16 cellular contexts compared by ENCODE assay signal in genomic region chr11:116109228-116109627, GRCh38.
DNase-seq lines count a peak whose midpoint lies in the region; ATAC-seq, FAIRE-seq and TF ChIP-seq lines count a peak whose summit lies in the region.
"Had no signal": no experiment of that assay in that cellular context is flagged by ENCODE, and none has a peak within 500 bp of the region (broad histone marks: within the 10 kb centered on the region; RNA-seq: fewer than 3 reads in every experiment).

No MANE protein-coding gene starts in this region.

- H3K36me3 ChIP-seq in K562 (ENCODE audit: control insufficient read depth, insufficient read depth, low read length): no peaks in the 10 kb centered on the region
- H3K36me3 ChIP-seq: colonic mucosa, gastrocnemius medialis, neutrophil had no signal

- H3K27me3 ChIP-seq in K562 (ENCODE audit: control insufficient read depth in 2 of 2, insufficient read depth in 2 of 2, low read length in 2 of 2): no peaks in the 10 kb centered on the region
- H3K27me3 ChIP-seq: colonic mucosa, gastrocnemius medialis, neutrophil had no signal

- intact Hi-C loops in K562 (cut with micrococcal nuclease): no loop called here
- intact Hi-C loops in activated CD4-positive, alpha-beta T cell treated with anti-CD3 and anti-CD28 coated beads, Interleukin-2, amount 10 ng/mL, durations not matched to agents 24 days and 14 days (cut with micrococcal nuclease): no loop called here

- no peaks in the 10 kb centered on the region for H3K27me3 Mint-ChIP-seq in activated CD4-positive, alpha-beta T cell treated with anti-CD3 and anti-CD28 coated beads, Interleukin-2, amount 10 ng/mL, durations not matched to agents 24 days and 14 days

- ATAC-seq in K562 (no peak), HG02642 (IDR thresholded peaks at IDR 0.05; ENCODE audit: poor library complexity, unreplicated experiment) (no peak)

- no peak overlapping the region for H3K4me3 Mint-ChIP-seq in activated CD4-positive, alpha-beta T cell treated with anti-CD3 and anti-CD28 coated beads, Interleukin-2, amount 10 ng/mL, durations not matched to agents 24 days and 14 days
- H3K4me3 Mint-ChIP-seq: CD14-positive monocyte had no signal

- no peak for TF ChIP-seq RAD21 in K562 (CRISPR knock-in tag; conservative IDR thresholded peaks at IDR 0.05 in 1 of 2, IDR thresholded peaks at IDR 0.05 in 1 of 2)

- 3% methylated on average over 5 of the region's 5 CpGs for WGBS in K562 (ENCODE audit: insufficient coverage, low coverage, missing lambda C conversion rate)

- H3K9me1 ChIP-seq in K562 (ENCODE audit: control insufficient read depth, insufficient read depth, low read length): no peaks in the 10 kb centered on the region

- H3K9me3 Mint-ChIP-seq in activated CD4-positive, alpha-beta T cell treated with anti-CD3 and anti-CD28 coated beads, Interleukin-2, amount 10 ng/mL, durations not matched to agents 24 days and 14 days: no peaks in the 10 kb centered on the region

- H3K79me2 ChIP-seq in K562 (ENCODE audit: control insufficient read depth, insufficient read depth, low read length): no peaks in the 10 kb centered on the region

- POLR2A ChIA-PET in K562 (lab: Yijun Ruan, JAX): interaction anchor here (0.6 kb wide), 1 partner anchor 12 kb away, joined by 3 read pairs; no protein-coding TSS in a partner anchor

- no peak for FAIRE-seq in K562 (lab: Jason Lieb, UNC)

- H2AFZ ChIP-seq in K562 (ENCODE audit: low read depth, low read length): no peak overlapping the region

- H3K4me1 ChIP-seq in K562 (replicated peaks in 1 of 2; ENCODE audit: control insufficient read depth in 2 of 2, insufficient read depth in 2 of 2, low read length in 2 of 2): no peaks in the 10 kb centered on the region
- H3K4me1 ChIP-seq: colonic mucosa had no signal

- TF ChIP-seq EP300 in K562 (IDR thresholded peaks at IDR 0.05; ENCODE audit: low read length): no peak

- no peak for TF ChIP-seq CTCF in K562 (IDR thresholded peaks at IDR 0.05 in 2 of 3, conservative IDR thresholded peaks at IDR 0.05 in 1 of 3; ENCODE audit: insufficient read depth in 2 of 3, low read depth in 1 of 3, low read length in 3 of 3)

- no peak overlapping the region for H3K4me2 ChIP-seq in K562 (ENCODE audit: insufficient read depth, low read length)

- H3K4me1 Mint-ChIP-seq in activated CD4-positive, alpha-beta T cell treated with anti-CD3 and anti-CD28 coated beads, Interleukin-2, amount 10 ng/mL, durations not matched to agents 24 days and 14 days: no peaks in the 10 kb centered on the region
- H3K4me1 Mint-ChIP-seq: CD14-positive monocyte had no signal

- no peak overlapping the region for H3K27ac Mint-ChIP-seq in activated CD4-positive, alpha-beta T cell treated with anti-CD3 and anti-CD28 coated beads, Interleukin-2, amount 10 ng/mL, durations not matched to agents 24 days and 14 days

- no peak overlapping the region for H3K4me3 ChIP-seq in K562
- H3K4me3 ChIP-seq: colonic mucosa, gastrocnemius medialis had no signal

- CTCF ChIA-PET in K562 (lab: Yijun Ruan, JAX; ENCODE audit: low intra/inter-chr PET ratio): no interaction called here

- no TSS peak for BruUV-seq in K562 (replicated peaks; lab: Mats Ljungman, UMichigan)

- no peak overlapping the region for H3K27ac ChIP-seq in K562 (ENCODE audit: extremely low read depth, low read depth, low read length)
- H3K27ac ChIP-seq: colonic mucosa, gastrocnemius medialis, neutrophil had no signal

- H3K9me3 ChIP-seq in K562 (replicated peaks; ENCODE audit: control insufficient read depth, insufficient read depth, low read depth, low read length): no peaks in the 10 kb centered on the region
- H3K9me3 ChIP-seq: colonic mucosa, gastrocnemius medialis, neutrophil had no signal

- DNase-seq in Caki2 (ENCODE audit: low read depth): peak; percentile 53
- peak; percentile 74 for DNase-seq in M059J (ENCODE audit: low read depth)
- peak; percentile 13 to 21 (median 15) for DNase-seq in K562 (ENCODE audit: extremely low read depth in 1 of 4, low spot score in 3 of 4)
- peak; percentile 80 for DNase-seq in kidney tubule cell (ENCODE audit: low spot score)
- no peak for DNase-seq in NCI-H82 treated with DMSO at 0.1 percent for 48 hours (lab: John Stamatoyannopoulos, UW; ENCODE audit: unreplicated experiment)
- no peak for DNase-seq in activated naive CD4-positive, alpha-beta T cell treated with Interleukin-2 at 50 U/mL for 16 hours
- no peak for DNase-seq in activated CD4-positive, alpha-beta T cell treated with anti-CD3 and anti-CD28 coated beads, Interleukin-2, amount 10 ng/mL, durations not matched to agents 24 days and 14 days
- DNase-seq: activated CD4-positive, alpha-beta T cell treated with anti-CD3 and anti-CD28 coated beads, Interleukin-2, amount 50 U/mL, for 1 hour; colonic mucosa; gastrocnemius medialis; NCI-H526; stimulated activated CD4-positive, alpha-beta T cell treated with anti-CD3 and anti-CD28 coated beads, Interleukin-12 subunit alpha, Interleukin-12 subunit beta, amount 100 ng/mL, for 4 hours; stimulated activated CD8-positive, alpha-beta memory T cell treated with anti-CD3 and anti-CD28 coated beads, Interleukin-4, amount 100 ng/mL, for 48 hours had no signal

- in situ Hi-C loops in Caki2 (cut with HindIII; ENCODE audit: low pct_unique_long_range_greater_than_20kb, low sequenced_read_pairs) (no loop called here), K562 (cut with MboI) (no loop called here)

- no peak for TF ChIP-seq POLR2A in K562 (conservative IDR thresholded peaks at IDR 0.05)

- no peaks in the 10 kb centered on the region for H4K20me1 ChIP-seq in K562 (replicated peaks; ENCODE audit: control insufficient read depth, insufficient read depth, low read length)

- no peak overlapping the region for H3K9ac ChIP-seq in K562 (ENCODE audit: insufficient read depth in 1 of 2, low read depth in 2 of 2, low read length in 2 of 2)

- H3K36me3 Mint-ChIP-seq in activated CD4-positive, alpha-beta T cell treated with anti-CD3 and anti-CD28 coated beads, Interleukin-2, amount 10 ng/mL, durations not matched to agents 24 days and 14 days (ENCODE audit: low read depth): no peaks in the 10 kb centered on the region
- H3K36me3 Mint-ChIP-seq: CD14-positive monocyte had no signal

TF ChIP-seq in K562, 482 proteins besides CTCF, POLR2A, EP300 and RAD21:
- peak; percentile 62; the same call in 1 of the 2 replicates for TF ChIP-seq JUND (IDR thresholded peaks at IDR 0.05; ENCODE audit: borderline replicate concordance, low read depth, low read length)
- TF ChIP-seq JUND (tag; IDR thresholded peaks at IDR 0.05; ENCODE audit: borderline replicate concordance, low read depth, low read length): peak; percentile 54; the same call in 1 of the 3 replicates
- TF ChIP-seq JUN (IDR thresholded peaks at IDR 0.05; ENCODE audit: borderline replicate concordance, low read depth, low read length): 0 out of 2 replicates have a peak, but pooled peaks have one; percentile 34
- TF ChIP-seq JUN (CRISPR knock-in tag; IDR thresholded peaks at IDR 0.05; ENCODE audit: borderline replicate concordance): no peak
- peak; percentile 64 for TF ChIP-seq ATF3 (IDR thresholded peaks at IDR 0.05)
- TF ChIP-seq ATF3 (CRISPR knock-in tag; conservative IDR thresholded peaks at IDR 0.05): no peak
- TF ChIP-seq MBD1 (CRISPR knock-in tag; IDR thresholded peaks at IDR 0.05): no peak
- TF ChIP-seq KAT7 (CRISPR knock-in tag; IDR thresholded peaks at IDR 0.05; ENCODE audit: borderline replicate concordance): no peak
- peak; percentile 40 for TF ChIP-seq NFIC (IDR thresholded peaks at IDR 0.05)
- TF ChIP-seq FOSL1 (tag; conservative IDR thresholded peaks at IDR 0.05): peak; percentile 74

Comparison
In these comparisons a context has a peak if more than half of its experiments do, and no peak if none do; other contexts are left out.
1. DNase-seq: peak in Caki2 (single experiment), M059J (single experiment), K562 (4 of 4) and kidney tubule cell (single experiment); none in NCI-H82 treated with DMSO at 0.1 percent for 48 hours (single experiment), activated naive CD4-positive, alpha-beta T cell treated with Interleukin-2 at 50 U/mL for 16 hours (single experiment) and activated CD4-positive, alpha-beta T cell treated with anti-CD3 and anti-CD28 coated beads, Interleukin-2, amount 10 ng/mL, durations not matched to agents 24 days and 14 days (single experiment).